ENCODE assay signal across 14 cellular contexts in genomic region chr17:67211742-67212141, GRCh38. TPM values are rescaled to one million over a fixed set of nuclear protein-coding genes. Genes with fewer than 3 reads are reported as not detected.
DNase-seq lines count a peak whose midpoint lies in the region; ATAC-seq and TF ChIP-seq lines count a peak whose summit lies in the region.
"Had no signal": no experiment of that assay in that cellular context is flagged by ENCODE, and none has a peak within 500 bp of the region (broad histone marks: within the 10 kb centered on the region; RNA-seq: fewer than 3 reads in every experiment).

No MANE protein-coding gene starts in this region.

- H3K4me1 ChIP-seq in upper lobe of right lung: peaks cover 40% of the 10 kb centered on the region

- H3K27ac ChIP-seq in HL-60 (replicated peaks) (peak overlapping the region; percentile 36), upper lobe of right lung (no peak overlapping the region)

- TF ChIP-seq CTCF in HL-60 (IDR thresholded peaks at IDR 0.05; ENCODE audit: insufficient read depth, low read length) (no peak), fibroblast of pulmonary artery (IDR thresholded peaks at IDR 0.05; ENCODE audit: low read length, missing control alignments) (no peak), upper lobe of right lung (IDR thresholded peaks at IDR 0.05) (no peak)

- ATAC-seq in upper lobe of right lung (peak; percentile 62), GM19397 (IDR thresholded peaks at IDR 0.05; ENCODE audit: unreplicated experiment) (no peak)
- ATAC-seq: stimulated activated naive CD8-positive, alpha-beta T cell treated with anti-CD3 and anti-CD28 coated beads, Interleukin-15, Interleukin-2, amounts not matched to agents 100 U/mL and 50 U/mL, for 24 hours had no signal

- H3K4me3 ChIP-seq in HL-60 (replicated peaks; ENCODE audit: insufficient read depth, low read length) (no peak overlapping the region), fibroblast of pulmonary artery (replicated peaks; ENCODE audit: low read depth, low read length) (no peak overlapping the region), upper lobe of right lung (no peak overlapping the region)
- H3K4me3 ChIP-seq: MG63 had no signal

- intact Hi-C loops in upper lobe of right lung (cut with DNase I): no loop called here

- no peaks in the 10 kb centered on the region for H3K27me3 ChIP-seq in HL-60 (ENCODE audit: insufficient read depth, poor library complexity, severe bottlenecking)
- no peaks in the 10 kb centered on the region for H3K27me3 ChIP-seq in upper lobe of right lung
- H3K27me3 ChIP-seq: MG63 had no signal

- no peaks in the 10 kb centered on the region for H3K9me3 ChIP-seq in upper lobe of right lung
- H3K9me3 ChIP-seq: Caco-2, MG63 had no signal

- DNase-seq in HL-60 (ENCODE audit: low read depth in 1 of 2, low spot score in 1 of 2) (peak; percentile 61 to 79), SKM-1 treated with dmso at 0.1 percent for 144 hours (lab: John Stamatoyannopoulos, UW; ENCODE audit: unreplicated experiment) (peak; percentile 86), fibroblast of pulmonary artery (ENCODE audit: low read depth) (peak; percentile 54), upper lobe of right lung (no peak), dedifferentiated amniotic fluid mesenchymal stem cell (ENCODE audit: extremely low spot score) (no peak)
- no peak for DNase-seq in activated CD4-positive, alpha-beta T cell treated with anti-CD3 and anti-CD28 coated beads for 48 hours
- DNase-seq: activated CD4-positive, alpha-beta T cell treated with anti-CD3 and anti-CD28 coated beads for 1 hour; activated CD8-positive, alpha-beta memory T cell treated with anti-CD3 and anti-CD28 coated beads, Interleukin-2, amount 50 U/mL, for 48 hours; Caco-2; caudate nucleus; MG63; NCI-H2171; stimulated activated naive CD8-positive, alpha-beta T cell treated with anti-CD3 and anti-CD28 coated beads, Interleukin-15, Interleukin-2, amounts not matched to agents 100 U/mL and 50 U/mL, for 24 hours had no signal

- H3K36me3 ChIP-seq in upper lobe of right lung: peaks cover 29% of the 10 kb centered on the region

RNA-seq across cellular contexts. Expression of gene HELZ, which starts 33.3 kb away (rescaled TPM):
- total RNA-seq in upper lobe of right lung: 72.5 TPM

Comparison
In these comparisons a context has a peak if more than half of its experiments do, and no peak if none do; other contexts are left out.
1. DNase-seq: peak in HL-60 (2 of 2), SKM-1 treated with dmso at 0.1 percent for 144 hours (single experiment) and fibroblast of pulmonary artery (single experiment); none in upper lobe of right lung (single experiment), activated CD4-positive, alpha-beta T cell treated with anti-CD3 and anti-CD28 coated beads for 48 hours (single experiment) and dedifferentiated amniotic fluid mesenchymal stem cell (single experiment).